ENCODE assay signal across 9 cellular contexts in the genomic region with DNA sequence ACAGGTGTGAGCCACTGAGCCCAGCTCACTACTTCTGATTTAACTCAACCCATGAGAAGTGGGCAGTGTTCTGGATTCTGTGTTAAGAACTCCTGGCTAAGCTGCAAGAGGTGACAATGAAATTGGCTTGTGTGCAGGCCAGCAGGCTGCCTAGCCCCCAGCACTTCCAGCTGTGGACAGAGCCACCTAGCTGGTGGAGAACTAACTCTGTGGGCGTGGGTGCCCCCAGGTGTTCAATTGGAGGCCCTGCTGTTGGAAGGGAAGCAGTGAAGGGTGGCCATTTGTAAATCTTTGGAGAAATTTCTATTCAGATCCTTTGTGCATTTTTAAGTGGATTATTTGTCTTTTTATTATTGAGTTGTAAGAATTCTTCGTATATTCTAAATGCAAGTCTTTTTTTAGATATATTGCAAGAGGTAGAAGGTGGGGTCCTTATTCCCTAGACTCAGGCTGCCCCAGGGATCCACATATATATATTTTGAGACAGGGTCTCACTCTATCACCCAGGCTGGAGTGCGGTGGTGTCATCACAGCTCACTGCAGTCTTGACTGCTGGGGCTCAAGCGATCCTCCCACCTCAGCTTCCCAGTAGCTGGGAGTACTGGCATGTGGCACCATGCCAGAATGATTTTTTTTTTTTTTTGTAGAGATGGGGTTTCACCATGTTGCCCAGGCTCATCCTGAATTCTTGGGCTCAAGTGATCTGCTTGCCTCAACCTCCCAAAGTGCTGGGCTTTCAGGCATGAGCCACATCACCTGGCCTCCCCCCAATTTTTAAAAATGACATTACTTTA. TPM values are rescaled to one million over a fixed set of nuclear protein-coding genes. Genes with fewer than 3 reads are reported as not detected.
DNase-seq lines count a peak whose midpoint lies in the region; ATAC-seq, FAIRE-seq and TF ChIP-seq lines count a peak whose summit lies in the region.
"Had no signal": no experiment of that assay in that cellular context is flagged by ENCODE, and none has a peak within 500 bp of the region (broad histone marks: within the 10 kb centered on the region; RNA-seq: fewer than 3 reads in every experiment).

No MANE protein-coding gene starts in this region.

- 36 to 40% methylated on average over 4 of the region's 4 CpGs for WGBS in aorta, 2 donors

- intact Hi-C loops in aorta (cut with DNase I), result no loop called here

- H3K4me3 ChIP-seq in AG04449 (ENCODE audit: low read depth, low read length) (no peak overlapping the region), GM12875 (ENCODE audit: low read depth, low read length) (no peak overlapping the region), keratinocyte (ENCODE audit: control insufficient read depth in 2 of 3, extremely low read depth in 1 of 3, insufficient read depth in 2 of 3, low read depth in 1 of 3, low read length in 3 of 3) (no peak overlapping the region), aorta (ENCODE audit: low read length in 2 of 2) (no peak overlapping the region)

- H3K79me2 ChIP-seq in keratinocyte (ENCODE audit: control insufficient read depth, insufficient read depth, low read length), result no peaks in the 10 kb centered on the region

- dilution Hi-C loops in keratinocyte (cut with MboI; ENCODE audit: extremely low pct_ligation_motif_present, low sequenced_read_pairs), result no loop called here

- H3K9ac ChIP-seq in keratinocyte (ENCODE audit: control insufficient read depth, extremely low read depth, insufficient read depth, low read length), result no peak overlapping the region

- H3K9me3 ChIP-seq in keratinocyte (ENCODE audit: control insufficient read depth, low read depth, low read length), result no peaks in the 10 kb centered on the region
- H3K9me3 ChIP-seq in aorta (ENCODE audit: control insufficient read depth, low read length), result no peaks in the 10 kb centered on the region

- DNase-seq in AG04449 (ENCODE audit: low read depth, low spot score) (no peak), NCI-H2171 (lab: John Stamatoyannopoulos, UW) (peak; percentile 5), keratinocyte (ENCODE audit: low read depth, low spot score) (no peak), aorta (peak; percentile 24 to 39)
- DNase-seq in activated CD8-positive, alpha-beta memory T cell treated with anti-CD3 and anti-CD28 coated beads for 24 hours, result peak; percentile 58

- H3K27me3 ChIP-seq in keratinocyte (ENCODE audit: control insufficient read depth, extremely low read depth, insufficient read depth, low read length) (peaks cover 3% of the 10 kb centered on the region), aorta (ENCODE audit: control insufficient read depth in 1 of 2, insufficient read depth in 2 of 2, low read length in 1 of 2) (no peaks in the 10 kb centered on the region)

- H2AFZ ChIP-seq in keratinocyte (ENCODE audit: control insufficient read depth, low read length), result no peak overlapping the region

- H3K4me1 ChIP-seq in keratinocyte (ENCODE audit: control insufficient read depth, extremely low read depth, insufficient read depth, low read length), result peaks cover 4% of the 10 kb centered on the region
- H3K4me1 ChIP-seq in aorta (ENCODE audit: control insufficient read depth in 1 of 2, insufficient read depth in 2 of 2, low read length in 2 of 2), result no peaks in the 10 kb centered on the region

- ATAC-seq in aorta (ENCODE audit: low FRiP score), result no peak
- no peak for ATAC-seq in GM19328 (IDR thresholded peaks at IDR 0.05; ENCODE audit: unreplicated experiment)
- ATAC-seq in HG02885 (IDR thresholded peaks at IDR 0.05; ENCODE audit: poor library complexity, unreplicated experiment), result no peak

- TF ChIP-seq CTCF in AG04449 (IDR thresholded peaks at IDR 0.05; ENCODE audit: insufficient read depth, low read length, missing control alignments) (peak; percentile 27), GM12875 (IDR thresholded peaks at IDR 0.05; ENCODE audit: borderline replicate concordance, insufficient read depth, low read depth, low read length) (peak; percentile 40; the same call in 1 of the 2 replicates), keratinocyte (optimal IDR thresholded peaks at IDR 0.05 in 1 of 3, IDR thresholded peaks at IDR 0.05 in 1 of 3, conservative IDR thresholded peaks at IDR 0.05 in 1 of 3; ENCODE audit: extremely low read depth in 1 of 3, insufficient read depth in 2 of 3, low read length in 3 of 3) (peak; percentile 55 to 81 (median 68))

- no peaks in the 10 kb centered on the region for H3K36me3 ChIP-seq in keratinocyte (ENCODE audit: control insufficient read depth in 2 of 2, extremely low read depth in 1 of 2, insufficient read depth in 2 of 2, low read length in 2 of 2)
- H3K36me3 ChIP-seq in aorta (ENCODE audit: control insufficient read depth in 1 of 2, insufficient read depth in 2 of 2, low read length in 1 of 2), result no peaks in the 10 kb centered on the region

- CTCF ChIA-PET in AG04449 (lab: Yijun Ruan, JAX), result interaction anchor here (1.0 to 1.1 kb wide), 2 partner anchors 217 to 352 kb away, joined by 3 read pairs; no protein-coding TSS in a partner anchor

- H3K9me1 ChIP-seq in keratinocyte (ENCODE audit: control insufficient read depth, extremely low read depth, insufficient read depth, low read length), result no peaks in the 10 kb centered on the region

- POLR2A ChIA-PET in AG04449 (lab: Yijun Ruan, JAX), result no interaction called here

- FAIRE-seq in keratinocyte (lab: Jason Lieb, UNC), result no peak
- FAIRE-seq: endometrium had no signal

- H3K27ac ChIP-seq in keratinocyte (ENCODE audit: control insufficient read depth, insufficient read depth, low read length) (no peak overlapping the region), aorta (ENCODE audit: low read depth in 1 of 2, low read length in 2 of 2) (no peak overlapping the region)

- no peaks in the 10 kb centered on the region for H4K20me1 ChIP-seq in keratinocyte (ENCODE audit: control insufficient read depth, extremely low read depth, insufficient read depth, low read length)

- H3K4me2 ChIP-seq in keratinocyte (ENCODE audit: control insufficient read depth, extremely low read depth, insufficient read depth, low read depth, low read length), result no peak overlapping the region

RNA-seq across cellular contexts. Expression of a gene that starts 7.2 kb away (rescaled TPM):
- polyA plus RNA-seq in keratinocyte (1.9 to 3.0 TPM (median 2.9 TPM) in 3 replicates), aorta (1 to 10 TPM in 1 of 2 donors, under 1 TPM in 1; 0.64 to 9.4 TPM)
- polyA plus RNA-seq in keratinocyte (2011; ENCODE audit: low read depth), result 0.07 TPM
- 3.6 and 3.7 TPM in 2 replicates for polyA plus RNA-seq in keratinocyte (2011; cell fraction: cytosol; rRNA removed)
- 2.4 and 4.1 TPM in 2 replicates for polyA plus RNA-seq in keratinocyte (2011; cell fraction: nucleus; rRNA removed)
- 0.55 and 1.9 TPM in 2 replicates for polyA plus RNA-seq in keratinocyte (2012; ENCODE audit: low replicate concordance)
- polyA minus RNA-seq in keratinocyte, result 2.1 to 3.3 TPM (median 3.2 TPM) in 3 replicates
- 2.3 TPM for polyA minus RNA-seq in keratinocyte (2011; cell fraction: cytosol; rRNA and poly(A)+ RNA removed)
- 1.4 and 2.7 TPM in 2 replicates for polyA minus RNA-seq in keratinocyte (2011; cell fraction: nucleus; rRNA and poly(A)+ RNA removed)
- total RNA-seq in aorta, result 1 to 10 TPM; 3.7 to 5.8 TPM

RNA-seq across cellular contexts. Expression of a gene that starts 31.6 kb away (rescaled TPM):
- polyA plus RNA-seq in keratinocyte, result 0.60 to 1.0 TPM (median 0.62 TPM) in 3 replicates
- polyA plus RNA-seq in keratinocyte (2011; ENCODE audit: low read depth), result 0.39 TPM
- 0.61 and 0.97 TPM in 2 replicates for polyA plus RNA-seq in keratinocyte (2011; cell fraction: cytosol; rRNA removed)
- polyA plus RNA-seq in keratinocyte (2011; cell fraction: nucleus; rRNA removed), result 0.52 and 0.69 TPM in 2 replicates
- 0.88 and 1.5 TPM in 2 replicates for polyA plus RNA-seq in keratinocyte (2012; ENCODE audit: low replicate concordance)
- polyA minus RNA-seq in keratinocyte, result 0.16 to 1.1 TPM (median 0.36 TPM) in 3 replicates
- polyA minus RNA-seq in keratinocyte (2011; cell fraction: cytosol; rRNA and poly(A)+ RNA removed), result 1.3 TPM
- 0.39 and 0.63 TPM in 2 replicates for polyA minus RNA-seq in keratinocyte (2011; cell fraction: nucleus; rRNA and poly(A)+ RNA removed)
- 1 to 10 TPM; 3.6 to 5.8 TPM for total RNA-seq in aorta
- 1 to 10 TPM; 2.7 to 6.5 TPM for polyA plus RNA-seq in aorta

RNA-seq across cellular contexts. Expression of a gene that starts 35.2 kb away (rescaled TPM):
- polyA plus RNA-seq in keratinocyte (11.9 to 14.3 TPM (median 13.7 TPM) in 3 replicates), aorta (10 to 100 TPM; 13.8 to 22.6 TPM)
- 3.4 TPM for polyA plus RNA-seq in keratinocyte (2011; ENCODE audit: low read depth)
- polyA plus RNA-seq in keratinocyte (2011; cell fraction: cytosol; rRNA removed), result 11.2 and 20.7 TPM in 2 replicates
- polyA plus RNA-seq in keratinocyte (2011; cell fraction: nucleus; rRNA removed), result 13.5 and 17.4 TPM in 2 replicates
- 7.0 and 11.9 TPM in 2 replicates for polyA plus RNA-seq in keratinocyte (2012; ENCODE audit: low replicate concordance)
- polyA minus RNA-seq in keratinocyte, result 7.5 to 18.7 TPM (median 8.2 TPM) in 3 replicates
- polyA minus RNA-seq in keratinocyte (2011; cell fraction: cytosol; rRNA and poly(A)+ RNA removed), result 9.6 TPM
- 6.8 and 8.0 TPM in 2 replicates for polyA minus RNA-seq in keratinocyte (2011; cell fraction: nucleus; rRNA and poly(A)+ RNA removed)
- total RNA-seq in aorta, result 10 to 100 TPM in 1 of 2 donors, 1 to 10 TPM in 1; 8.2 to 16.5 TPM

RNA-seq across cellular contexts. Expression of a gene that starts 50.3 kb away (rescaled TPM):
- polyA plus RNA-seq in keratinocyte (132 to 245 TPM (median 217 TPM) in 3 replicates), aorta (100 to 1,000 TPM; 128 to 222 TPM)
- 47.6 TPM for polyA plus RNA-seq in keratinocyte (2011; ENCODE audit: low read depth)
- 226 and 416 TPM in 2 replicates for polyA plus RNA-seq in keratinocyte (2011; cell fraction: cytosol; rRNA removed)
- 114 and 132 TPM in 2 replicates for polyA plus RNA-seq in keratinocyte (2011; cell fraction: nucleus; rRNA removed)
- polyA plus RNA-seq in keratinocyte (2012; ENCODE audit: low replicate concordance), result 257 and 259 TPM in 2 replicates
- 42.1 to 67.1 TPM (median 44.8 TPM) in 3 replicates for polyA minus RNA-seq in keratinocyte
- polyA minus RNA-seq in keratinocyte (2011; cell fraction: cytosol; rRNA and poly(A)+ RNA removed), result 113 TPM
- polyA minus RNA-seq in keratinocyte (2011; cell fraction: nucleus; rRNA and poly(A)+ RNA removed), result 15.0 and 26.9 TPM in 2 replicates
- total RNA-seq in aorta, result 10 to 100 TPM; 72.6 to 79.6 TPM

Comparison
In these comparisons a context has a peak if more than half of its experiments do, and no peak if none do; other contexts are left out.
1. DNase-seq: peak in NCI-H2171 (single experiment), activated CD8-positive, alpha-beta memory T cell treated with anti-CD3 and anti-CD28 coated beads for 24 hours (single experiment) and aorta (2 of 2); none in AG04449 (single experiment) and keratinocyte (single experiment).
2. Peak in every context shown above with its lines, with median percentiles within 50 percentile points of each other: CTCF ChIP-seq.